In the genomic region with DNA sequence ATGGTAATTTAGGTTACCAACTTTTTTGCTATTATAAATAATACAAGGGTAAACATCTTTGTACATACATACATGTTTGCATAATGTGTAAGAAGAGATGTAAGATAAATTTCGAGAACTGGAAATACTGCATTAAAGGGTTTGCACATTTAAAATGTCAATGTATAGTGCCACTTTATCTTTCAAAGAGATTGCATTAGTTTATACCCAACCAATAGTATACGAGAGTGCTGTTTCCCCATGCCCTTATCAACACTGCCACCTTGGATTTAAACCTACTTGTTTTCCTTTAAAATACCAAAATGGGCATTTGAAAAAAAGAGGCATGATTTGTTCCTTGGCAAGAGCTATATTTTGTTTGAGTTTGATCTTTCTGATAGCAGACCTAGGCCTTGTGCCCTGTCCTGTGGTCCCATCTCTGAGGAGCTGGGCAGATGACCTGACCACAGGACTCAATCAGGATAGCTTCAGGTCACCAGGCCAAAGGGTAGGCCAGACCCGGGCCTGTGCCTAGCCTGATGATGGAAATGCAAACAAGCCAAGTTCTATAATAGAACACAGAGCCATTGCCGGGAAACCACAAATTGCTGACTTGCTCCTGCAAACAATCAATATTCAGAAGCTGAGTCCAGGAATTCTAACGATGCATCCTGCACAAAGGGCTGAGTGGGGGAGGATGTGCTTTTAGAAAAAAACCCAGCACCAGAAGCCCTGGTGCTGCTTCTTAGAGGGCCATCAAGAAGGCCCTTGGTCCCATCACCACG, we compare ENCODE assay signal across 16 cellular contexts. TPM values are rescaled to one million over a fixed set of nuclear protein-coding genes. Genes with fewer than 3 reads are reported as not detected.
DNase-seq lines count a peak whose midpoint lies in the region; ATAC-seq and TF ChIP-seq lines count a peak whose summit lies in the region.
"Had no signal": no experiment of that assay in that cellular context is flagged by ENCODE, and none has a peak within 500 bp of the region (broad histone marks: within the 10 kb centered on the region; RNA-seq: fewer than 3 reads in every experiment).

No MANE protein-coding gene starts in this region.

- H3K36me3 ChIP-seq in hepatocyte (replicated peaks; ENCODE audit: insufficient read depth, low read depth): no peaks in the 10 kb centered on the region
- H3K36me3 ChIP-seq: BE2C had no signal

- peak; percentile 83 for DNase-seq in LNCaP clone FGC (ENCODE audit: low read depth)
- peak; percentile 17 for DNase-seq in hepatocyte (ENCODE audit: low spot score)
- DNase-seq in renal cortical epithelial cell (ENCODE audit: low read depth): peak; percentile 13
- DNase-seq in A172 (ENCODE audit: low spot score): no peak
- no peak for DNase-seq in stimulated activated effector memory CD8-positive, alpha-beta T cell treated with anti-CD3 and anti-CD28 coated beads, Interleukin-12 subunit alpha, Interleukin-12 subunit beta, amount 100 ng/mL, for 72 hours (ENCODE audit: low spot score in 2 of 2)
- DNase-seq: activated CD8-positive, alpha-beta T cell treated with anti-CD3 and anti-CD28 coated beads for 36 hours; activated T-cell treated with anti-CD3 and anti-CD28 coated beads, Interleukin-2, amount 50 U/mL, for 48 hours; BE2C; dermis blood vessel endothelial cell; left ventricle myocardium superior; NCI-H1417 treated with DMSO at 0.1 percent for 48 hours; SW 1271 had no signal

- H3K9me3 ChIP-seq in hepatocyte (ENCODE audit: low read depth): no peaks in the 10 kb centered on the region
- H3K9me3 ChIP-seq: BE2C had no signal

- no peaks in the 10 kb centered on the region for H3K4me1 ChIP-seq in hepatocyte (ENCODE audit: insufficient read depth)

- H3K4me3 ChIP-seq in LNCaP clone FGC (ENCODE audit: low read depth, low read length) (no peak overlapping the region; the same call in 1 of the 2 replicates), hepatocyte (no peak overlapping the region)
- H3K4me3 ChIP-seq: GM12878 had no signal

- no peaks in the 10 kb centered on the region for H4K20me1 ChIP-seq in hepatocyte (ENCODE audit: insufficient read depth, poor library complexity, severe bottlenecking)

- H3K79me2 ChIP-seq in hepatocyte: no peaks in the 10 kb centered on the region

- H3K4me3 Mint-ChIP-seq in stimulated activated effector memory CD8-positive, alpha-beta T cell treated with anti-CD3 and anti-CD28 coated beads, Interleukin-12 subunit alpha, Interleukin-12 subunit beta, amount 100 ng/mL, for 72 hours: no peak overlapping the region
- H3K4me3 Mint-ChIP-seq: activated CD8-positive, alpha-beta T cell treated with anti-CD3 and anti-CD28 coated beads for 36 hours; activated naive CD4-positive, alpha-beta T cell treated with anti-CD3 and anti-CD28 coated beads, Interleukin-2, amount 50 U/mL, for 24 hours had no signal

- no peak overlapping the region for H3K4me2 ChIP-seq in hepatocyte

- H3K27ac Mint-ChIP-seq in stimulated activated effector memory CD8-positive, alpha-beta T cell treated with anti-CD3 and anti-CD28 coated beads, Interleukin-12 subunit alpha, Interleukin-12 subunit beta, amount 100 ng/mL, for 72 hours: no peak overlapping the region
- H3K27ac Mint-ChIP-seq: activated CD8-positive, alpha-beta T cell treated with anti-CD3 and anti-CD28 coated beads for 36 hours; activated naive CD4-positive, alpha-beta T cell treated with anti-CD3 and anti-CD28 coated beads, Interleukin-2, amount 50 U/mL, for 24 hours had no signal

- WGBS in hepatocyte (ENCODE audit: low lambda C conversion rate, missing lambda C conversion rate): 42% methylated on average over 6 of the region's 6 CpGs

- no peaks in the 10 kb centered on the region for H3K9me2 ChIP-seq in hepatocyte (replicated peaks; ENCODE audit: insufficient read depth)

- H3K27me3 ChIP-seq in hepatocyte: no peaks in the 10 kb centered on the region
- H3K27me3 ChIP-seq: BE2C had no signal

- no peaks in the 10 kb centered on the region for H3K4me1 Mint-ChIP-seq in stimulated activated effector memory CD8-positive, alpha-beta T cell treated with anti-CD3 and anti-CD28 coated beads, Interleukin-12 subunit alpha, Interleukin-12 subunit beta, amount 100 ng/mL, for 72 hours
- H3K4me1 Mint-ChIP-seq: activated naive CD4-positive, alpha-beta T cell treated with anti-CD3 and anti-CD28 coated beads, Interleukin-2, amount 50 U/mL, for 24 hours had no signal

- no peak overlapping the region for H2AFZ ChIP-seq in hepatocyte

- ATAC-seq in GM21529 (IDR thresholded peaks at IDR 0.05; ENCODE audit: unreplicated experiment): no peak
- ATAC-seq in stimulated activated effector memory CD8-positive, alpha-beta T cell treated with anti-CD3 and anti-CD28 coated beads, Interleukin-12 subunit alpha, Interleukin-12 subunit beta, amount 100 ng/mL, for 72 hours: no peak
- ATAC-seq: activated CD8-positive, alpha-beta T cell treated with anti-CD3 and anti-CD28 coated beads for 36 hours; GM12878; left ventricle myocardium superior had no signal

- no peaks in the 10 kb centered on the region for H3K9me3 Mint-ChIP-seq in stimulated activated effector memory CD8-positive, alpha-beta T cell treated with anti-CD3 and anti-CD28 coated beads, Interleukin-12 subunit alpha, Interleukin-12 subunit beta, amount 100 ng/mL, for 72 hours
- H3K9me3 Mint-ChIP-seq: activated CD8-positive, alpha-beta T cell treated with anti-CD3 and anti-CD28 coated beads for 36 hours; activated naive CD4-positive, alpha-beta T cell treated with anti-CD3 and anti-CD28 coated beads, Interleukin-2, amount 50 U/mL, for 24 hours had no signal

- H3K36me3 Mint-ChIP-seq in stimulated activated effector memory CD8-positive, alpha-beta T cell treated with anti-CD3 and anti-CD28 coated beads, Interleukin-12 subunit alpha, Interleukin-12 subunit beta, amount 100 ng/mL, for 72 hours: no peaks in the 10 kb centered on the region
- H3K36me3 Mint-ChIP-seq: activated naive CD4-positive, alpha-beta T cell treated with anti-CD3 and anti-CD28 coated beads, Interleukin-2, amount 50 U/mL, for 24 hours had no signal

- TF ChIP-seq CTCF in LNCaP clone FGC (IDR thresholded peaks at IDR 0.05; ENCODE audit: control insufficient read depth, extremely low read depth, insufficient read depth) (no peak), VCaP (conservative IDR thresholded peaks at IDR 0.05) (no peak), hepatocyte (IDR thresholded peaks at IDR 0.05; ENCODE audit: poor library complexity) (no peak)

- peak overlapping the region; percentile 60 for H3K27ac ChIP-seq in VCaP
- no peak overlapping the region for H3K27ac ChIP-seq in hepatocyte

RNA-seq across cellular contexts. Expression of a gene that starts 16.8 kb away (rescaled TPM):
- 43.1 and 66.8 TPM in 2 replicates for total RNA-seq in hepatocyte
- 62.0 and 74.3 TPM in 2 replicates for polyA plus RNA-seq in hepatocyte
- total RNA-seq in renal cortical epithelial cell: 28.8 and 36.8 TPM in 2 replicates
- 82.7 and 164 TPM in 2 replicates for total RNA-seq in A172 (2014; rRNA removed; shearing (Covaris generic))

RNA-seq across cellular contexts. Expression of a gene that starts 32.2 kb away (rescaled TPM):
- total RNA-seq in hepatocyte: 8.2 and 9.2 TPM in 2 replicates
- polyA plus RNA-seq in hepatocyte: 3.8 and 4.7 TPM in 2 replicates
- 11.8 and 12.6 TPM in 2 replicates for total RNA-seq in renal cortical epithelial cell
- total RNA-seq in A172 (2014; rRNA removed; shearing (Covaris generic)): 4.8 and 5.2 TPM in 2 replicates

RNA-seq across cellular contexts. Expression of a gene that starts 32.5 kb away (rescaled TPM):
- total RNA-seq in hepatocyte: 4.5 and 7.3 TPM in 2 replicates
- 2.9 and 4.7 TPM in 2 replicates for polyA plus RNA-seq in hepatocyte
- 6.8 and 12.4 TPM in 2 replicates for total RNA-seq in renal cortical epithelial cell
- 4.6 and 5.8 TPM in 2 replicates for total RNA-seq in A172 (2014; rRNA removed; shearing (Covaris generic))

Comparison
In these comparisons a context has a peak if more than half of its experiments do, and no peak if none do; other contexts are left out.
1. DNase-seq: peak in LNCaP clone FGC (single experiment), hepatocyte (single experiment) and renal cortical epithelial cell (single experiment); none in A172 (single experiment) and stimulated activated effector memory CD8-positive, alpha-beta T cell treated with anti-CD3 and anti-CD28 coated beads, Interleukin-12 subunit alpha, Interleukin-12 subunit beta, amount 100 ng/mL, for 72 hours (0 of 2).